In genomic region chr1:79819140-79819539, GRCh38 we compare ENCODE assay signal across 30 cellular contexts.
"Had no signal": no experiment of that assay in that cellular context is flagged by ENCODE, and none has a peak within 500 bp of the region (broad histone marks: within the 10 kb centered on the region; RNA-seq: fewer than 3 reads in every experiment).

No MANE protein-coding gene starts in this region.

- H3K27me3 Mint-ChIP-seq: activated CD4-positive, alpha-beta memory T cell treated with anti-CD3 and anti-CD28 coated beads, Interleukin-2, amount 10 ng/mL, durations not matched to agents 7 days and 5 days; activated CD4-positive, alpha-beta T cell treated with anti-CD3 and anti-CD28 coated beads, Interleukin-2, amount 10 ng/mL, durations not matched to agents 7 days and 5 days; activated T-cell treated with anti-CD3 and anti-CD28 coated beads, Interleukin-2, amount 50 U/mL, for 24 hours; activated T-helper 17 cell treated with anti-CD3 and anti-CD28 coated beads, Interleukin-2, amount 50 U/mL, for 72 hours; stimulated activated memory B cell treated with anti-CD40 and anti-IgM and Interleukin-4, amounts not matched to agents 10 μg/mL and 1 μg/mL and 100 μg/mL, for 72 hours; stimulated activated naive CD8-positive, alpha-beta T cell treated with anti-CD3 and anti-CD28 coated beads, Interleukin-15, amount 100 ng/mL, for 72 hours; type B pancreatic cell had no signal

- H3K4me3 Mint-ChIP-seq: activated CD4-positive, alpha-beta memory T cell treated with anti-CD3 and anti-CD28 coated beads, Interleukin-2, amount 10 ng/mL, durations not matched to agents 7 days and 5 days; activated CD4-positive, alpha-beta T cell treated with anti-CD3 and anti-CD28 coated beads, Interleukin-2, amount 10 ng/mL, durations not matched to agents 7 days and 5 days; activated T-cell treated with anti-CD3 and anti-CD28 coated beads, Interleukin-2, amount 50 U/mL, for 24 hours; activated T-helper 17 cell treated with anti-CD3 and anti-CD28 coated beads, Interleukin-2, amount 50 U/mL, for 72 hours; natural killer cell; neural progenitor cell; stimulated activated memory B cell treated with anti-CD40 and anti-IgM and Interleukin-4, amounts not matched to agents 10 μg/mL and 1 μg/mL and 100 μg/mL, for 72 hours; stimulated activated naive CD8-positive, alpha-beta T cell treated with anti-CD3 and anti-CD28 coated beads, Interleukin-15, amount 100 ng/mL, for 72 hours; type B pancreatic cell; WTC11 had no signal

- H3K9me3 Mint-ChIP-seq: neural progenitor cell; stimulated activated memory B cell treated with anti-CD40 and anti-IgM and Interleukin-4, amounts not matched to agents 10 μg/mL and 1 μg/mL and 100 μg/mL, for 72 hours; type B pancreatic cell; WTC11 had no signal

- DNase-seq: activated CD4-positive, alpha-beta memory T cell treated with anti-CD3 and anti-CD28 coated beads, Interleukin-2, amount 10 ng/mL, durations not matched to agents 7 days and 5 days; activated CD4-positive, alpha-beta T cell treated with anti-CD3 and anti-CD28 coated beads for 1 hour; activated CD4-positive, alpha-beta T cell treated with anti-CD3 and anti-CD28 coated beads, Interleukin-2, amount 10 ng/mL, durations not matched to agents 7 days and 5 days; activated CD8-positive, alpha-beta memory T cell treated with anti-CD3 and anti-CD28 coated beads, Interleukin-2, amount 50 U/mL, for 48 hours; activated gamma-delta T cell treated with Interleukin-2 at 50 U/mL for 16 hours; activated naive CD4-positive, alpha-beta T cell treated with anti-CD3 and anti-CD28 coated beads, Interleukin-2, amount 50 U/mL, for 16 hours; activated T-cell treated with anti-CD3 and anti-CD28 coated beads, Interleukin-2, amount 50 U/mL, for 24 hours; amniotic stem cell; brain microvascular endothelial cell; dorsolateral prefrontal cortex; effector memory CD4-positive, alpha-beta T cell; left lung; mesendoderm; natural killer cell; occipital lobe; psoas muscle; stimulated activated CD4-positive, alpha-beta T cell treated with anti-CD3 and anti-CD28 coated beads, Interleukin-1b, Interleukin-23, amount 100 ng/mL, for 48 hours; stimulated activated CD4-positive, alpha-beta T cell treated with anti-CD3 and anti-CD28 coated beads, Interleukin-4, amount 100 ng/mL, for 4 hours; stimulated activated CD8-positive, alpha-beta memory T cell treated with anti-CD3 and anti-CD28 coated beads, Interleukin-4, amount 100 ng/mL, for 48 hours; stimulated activated naive CD8-positive, alpha-beta T cell treated with anti-CD3 and anti-CD28 coated beads, Interleukin-15, amount 100 ng/mL, for 72 hours; substantia nigra; uterus had no signal

- H3K4me1 Mint-ChIP-seq: activated CD4-positive, alpha-beta memory T cell treated with anti-CD3 and anti-CD28 coated beads, Interleukin-2, amount 10 ng/mL, durations not matched to agents 7 days and 5 days; activated CD4-positive, alpha-beta T cell treated with anti-CD3 and anti-CD28 coated beads, Interleukin-2, amount 10 ng/mL, durations not matched to agents 7 days and 5 days; activated T-helper 17 cell treated with anti-CD3 and anti-CD28 coated beads, Interleukin-2, amount 50 U/mL, for 72 hours; natural killer cell; stimulated activated memory B cell treated with anti-CD40 and anti-IgM and Interleukin-4, amounts not matched to agents 10 μg/mL and 1 μg/mL and 100 μg/mL, for 72 hours; stimulated activated naive CD8-positive, alpha-beta T cell treated with anti-CD3 and anti-CD28 coated beads, Interleukin-15, amount 100 ng/mL, for 72 hours; WTC11 had no signal

- H3K27ac Mint-ChIP-seq: activated CD4-positive, alpha-beta memory T cell treated with anti-CD3 and anti-CD28 coated beads, Interleukin-2, amount 10 ng/mL, durations not matched to agents 7 days and 5 days; activated CD4-positive, alpha-beta T cell treated with anti-CD3 and anti-CD28 coated beads, Interleukin-2, amount 10 ng/mL, durations not matched to agents 7 days and 5 days; activated T-cell treated with anti-CD3 and anti-CD28 coated beads, Interleukin-2, amount 50 U/mL, for 24 hours; activated T-helper 17 cell treated with anti-CD3 and anti-CD28 coated beads, Interleukin-2, amount 50 U/mL, for 72 hours; natural killer cell; neural progenitor cell; stimulated activated memory B cell treated with anti-CD40 and anti-IgM and Interleukin-4, amounts not matched to agents 10 μg/mL and 1 μg/mL and 100 μg/mL, for 72 hours; stimulated activated naive CD8-positive, alpha-beta T cell treated with anti-CD3 and anti-CD28 coated beads, Interleukin-15, amount 100 ng/mL, for 72 hours; type B pancreatic cell; WTC11 had no signal

- FAIRE-seq: astrocyte, frontal cortex, islet of Langerhans had no signal

- ATAC-seq: activated T-helper 17 cell treated with anti-CD3 and anti-CD28 coated beads, Interleukin-2, amount 50 U/mL, for 72 hours; left lung; natural killer cell; psoas muscle; stimulated activated memory B cell treated with anti-CD40 and anti-IgM and Interleukin-4, amounts not matched to agents 10 μg/mL and 1 μg/mL and 100 μg/mL, for 72 hours; stimulated activated naive CD8-positive, alpha-beta T cell treated with anti-CD3 and anti-CD28 coated beads, Interleukin-15, amount 100 ng/mL, for 72 hours; WTC11 had no signal

- H3K36me3 Mint-ChIP-seq: neural progenitor cell; stimulated activated memory B cell treated with anti-CD40 and anti-IgM and Interleukin-4, amounts not matched to agents 10 μg/mL and 1 μg/mL and 100 μg/mL, for 72 hours; type B pancreatic cell; WTC11 had no signal
